Comparison of ENCODE assay signal across 1 cellular context in the genomic region with DNA sequence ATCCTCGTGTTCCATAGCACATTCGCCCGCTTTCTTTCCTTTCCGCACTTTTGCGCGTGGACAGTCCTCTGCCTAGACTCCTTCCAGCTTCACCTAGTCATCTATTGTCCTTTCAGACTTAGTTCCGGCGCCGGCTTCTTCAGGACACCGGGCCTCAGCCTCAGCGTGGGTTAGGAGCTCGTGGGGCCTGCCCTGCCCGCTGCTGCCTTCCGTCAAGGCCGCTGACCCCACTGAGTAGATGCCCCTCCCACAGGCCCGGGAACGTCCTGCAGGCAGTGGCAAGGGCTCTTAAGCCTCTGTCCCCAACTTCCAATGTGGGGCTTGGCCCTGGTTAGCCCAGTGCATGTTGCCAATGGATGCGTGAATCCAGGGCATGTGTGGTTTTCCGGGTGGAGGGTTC.
TF ChIP-seq lines count a peak whose summit lies in the region.

No MANE protein-coding gene starts in this region.

TF ChIP-seq in SK-N-SH, 30 proteins besides CTCF, POLR2A, EP300 and RAD21 (continued from another document):
- no peak for TF ChIP-seq USF1 (IDR thresholded peaks at IDR 0.05; ENCODE audit: borderline replicate concordance, low read depth)
TF ChIP-seq in SK-N-SH: peak in this region for 0.
